In genomic region chr10:44517635-44518034, GRCh38 we compare ENCODE assay signal across 11 cellular contexts.
DNase-seq lines count a peak whose midpoint lies in the region; ATAC-seq and TF ChIP-seq lines count a peak whose summit lies in the region.
"Had no signal": no experiment of that assay in that cellular context is flagged by ENCODE, and none has a peak within 500 bp of the region (broad histone marks: within the 10 kb centered on the region; RNA-seq: fewer than 3 reads in every experiment).

No MANE protein-coding gene starts in this region.

- no peak overlapping the region for H3K4me3 ChIP-seq in neural progenitor cell

- no peaks in the 10 kb centered on the region for H4K20me1 ChIP-seq in neural progenitor cell (ENCODE audit: low read depth)

- DNase-seq in NCI-H748 (lab: John Stamatoyannopoulos, UW; ENCODE audit: unreplicated experiment) (peak; percentile 3), NCI-H748 treated with DMSO at 0.1 percent for 48 hours (lab: John Stamatoyannopoulos, UW) (no peak), neural progenitor cell (ENCODE audit: low spot score) (peak; percentile 17)
- no peak for DNase-seq in central memory CD4-positive, alpha-beta T cell
- DNase-seq: activated CD4-positive, CD25-positive, alpha-beta regulatory T cell; NCI-H524 treated with DMSO at 0.1 percent for 48 hours had no signal

- H3K4me3 Mint-ChIP-seq in neural progenitor cell, result no peak overlapping the region
- H3K4me3 Mint-ChIP-seq: activated naive CD8-positive, alpha-beta T cell had no signal

- H3K27me3 Mint-ChIP-seq in neural progenitor cell (ENCODE audit: insufficient read depth, low read depth), result peaks cover 4% of the 10 kb centered on the region
- H3K27me3 Mint-ChIP-seq: activated naive CD8-positive, alpha-beta T cell had no signal

- H3K36me3 ChIP-seq in neural progenitor cell, result no peaks in the 10 kb centered on the region

- H3K27me3 ChIP-seq in neural progenitor cell, result no peaks in the 10 kb centered on the region

- peak; percentile 47 for TF ChIP-seq CTCF in neural progenitor cell (IDR thresholded peaks at IDR 0.05)

- H2AFZ ChIP-seq in neural progenitor cell (replicated peaks), result no peak overlapping the region

- ATAC-seq in HG02798 (IDR thresholded peaks at IDR 0.05; ENCODE audit: poor library complexity, unreplicated experiment) (peak; percentile 47), SK-N-SH treated with all-trans-retinoic acid at 6 μM for 48 hours (peak; percentile 61; the same call in 2 of the 3 replicates), GM19397 (IDR thresholded peaks at IDR 0.05; ENCODE audit: unreplicated experiment) (no peak), GM21723 (IDR thresholded peaks at IDR 0.05; ENCODE audit: unreplicated experiment) (no peak)

- no peak overlapping the region for H3K27ac Mint-ChIP-seq in neural progenitor cell
- H3K27ac Mint-ChIP-seq: activated naive CD8-positive, alpha-beta T cell had no signal

- no peaks in the 10 kb centered on the region for H3K36me3 Mint-ChIP-seq in neural progenitor cell
- H3K36me3 Mint-ChIP-seq: activated naive CD8-positive, alpha-beta T cell had no signal

- H3K79me2 ChIP-seq in neural progenitor cell (ENCODE audit: low read depth), result no peaks in the 10 kb centered on the region

- no peaks in the 10 kb centered on the region for H3F3A ChIP-seq in neural progenitor cell (ENCODE audit: low read depth)

- no peak overlapping the region for H3K9ac ChIP-seq in neural progenitor cell

- no peak overlapping the region for H3K4me2 ChIP-seq in neural progenitor cell

- H3K4me1 ChIP-seq in neural progenitor cell, result no peaks in the 10 kb centered on the region

- no peaks in the 10 kb centered on the region for H3K9me3 ChIP-seq in neural progenitor cell (ENCODE audit: low read depth)

- H3K4me1 Mint-ChIP-seq in neural progenitor cell, result peaks cover 3% of the 10 kb centered on the region

- no peaks in the 10 kb centered on the region for H3K9me3 Mint-ChIP-seq in neural progenitor cell

- no peak overlapping the region for H3K27ac ChIP-seq in neural progenitor cell

TF ChIP-seq in SK-N-SH treated with all-trans-retinoic acid at 6 μM for 48 hours, 23 proteins besides CTCF, POLR2A, EP300 and RAD21:
- TF ChIP-seq CSDC2 (CRISPR knock-in tag; IDR thresholded peaks at IDR 0.05) (no peak), PATZ1 (CRISPR knock-in tag; IDR thresholded peaks at IDR 0.05; ENCODE audit: borderline replicate concordance) (no peak), ZC3H10 (CRISPR knock-in tag; IDR thresholded peaks at IDR 0.05) (no peak), SNAI2 (CRISPR knock-in tag; IDR thresholded peaks at IDR 0.05) (no peak), ZNF8 (CRISPR knock-in tag; IDR thresholded peaks at IDR 0.05) (no peak), ESRRG (CRISPR knock-in tag; IDR thresholded peaks at IDR 0.05) (no peak), ZNF70 (CRISPR knock-in tag; IDR thresholded peaks at IDR 0.05) (no peak), POU6F1 (CRISPR knock-in tag; IDR thresholded peaks at IDR 0.05; ENCODE audit: borderline replicate concordance, low read depth) (no peak), CREB5 (CRISPR knock-in tag; IDR thresholded peaks at IDR 0.05; ENCODE audit: low read depth) (no peak), BACH2 (CRISPR knock-in tag; IDR thresholded peaks at IDR 0.05; ENCODE audit: borderline replicate concordance) (no peak), RARB (CRISPR knock-in tag; IDR thresholded peaks at IDR 0.05) (no peak), TCF4 (CRISPR knock-in tag; IDR thresholded peaks at IDR 0.05; ENCODE audit: borderline replicate concordance) (no peak), ZNF565 (CRISPR knock-in tag; conservative IDR thresholded peaks at IDR 0.05; ENCODE audit: low read depth) (no peak), TOX (CRISPR knock-in tag; IDR thresholded peaks at IDR 0.05; ENCODE audit: borderline replicate concordance) (no peak), ARNTL (CRISPR knock-in tag; IDR thresholded peaks at IDR 0.05; ENCODE audit: borderline replicate concordance, low read depth) (no peak)

Comparison
In these comparisons a context has a peak if more than half of its experiments do, and no peak if none do; other contexts are left out.
1. DNase-seq: peak in NCI-H748 (single experiment) and neural progenitor cell (single experiment); none in NCI-H748 treated with DMSO at 0.1 percent for 48 hours (single experiment) and central memory CD4-positive, alpha-beta T cell (single experiment).
2. ATAC-seq: peak in HG02798 (single experiment) and SK-N-SH treated with all-trans-retinoic acid at 6 μM for 48 hours (single experiment); none in GM19397 (single experiment) and GM21723 (single experiment).